Comparison of ENCODE assay signal across 10 cellular contexts in genomic region chr7:92717601-92717981, GRCh38.
A peak's percentile ranks its signal among the peaks of the same experiment; 100 is the strongest.
DNase-seq lines count a peak whose midpoint lies in the region; ATAC-seq, FAIRE-seq and TF ChIP-seq lines count a peak whose summit lies in the region.
"Had no signal": no experiment of that assay in that cellular context is flagged by ENCODE, and none has a peak within 500 bp of the region (broad histone marks: within the 10 kb centered on the region; RNA-seq: fewer than 3 reads in every experiment).

No MANE protein-coding gene starts in this region.

- H3K9ac ChIP-seq in fibroblast of lung (ENCODE audit: insufficient read depth, low read length), result no peak overlapping the region

- H3K4me3 Mint-ChIP-seq in stimulated activated effector memory CD8-positive, alpha-beta T cell treated with anti-CD3 and anti-CD28 coated beads, Interleukin-12 subunit alpha, Interleukin-12 subunit beta, amount 100 ng/mL, for 72 hours, result peak overlapping the region; percentile 56

- no peaks in the 10 kb centered on the region for H3K9me3 ChIP-seq in RWPE2 (ENCODE audit: severe bottlenecking)
- H3K9me3 ChIP-seq in fibroblast of lung (ENCODE audit: control insufficient read depth, insufficient read depth, low read depth, low read length), result no peaks in the 10 kb centered on the region

- peaks cover 33% of the 10 kb centered on the region for H3K36me3 ChIP-seq in RWPE2 (ENCODE audit: low read depth)
- H3K36me3 ChIP-seq in fibroblast of lung (ENCODE audit: control insufficient read depth, insufficient read depth, low read length), result no peaks in the 10 kb centered on the region

- H3K27ac ChIP-seq in RWPE2 (ENCODE audit: poor library complexity, severe bottlenecking) (peak overlapping the region; percentile 71), fibroblast of lung (ENCODE audit: insufficient read depth, low read length) (peak overlapping the region; percentile 87)

- DNase-seq in RWPE2 (ENCODE audit: low spot score) (no peak), fibroblast of lung (ENCODE audit: low read depth in 2 of 2) (peak in 1 of 2 donors; percentile 84), HCEC 1CT (no peak), GM19239 (ENCODE audit: insufficient read length, low spot score) (no peak), occipital lobe (lab: John Stamatoyannopoulos, UW) (no peak)
- no peak for DNase-seq in stimulated activated effector memory CD8-positive, alpha-beta T cell treated with anti-CD3 and anti-CD28 coated beads, Interleukin-12 subunit alpha, Interleukin-12 subunit beta, amount 100 ng/mL, for 72 hours (ENCODE audit: low spot score in 2 of 2)
- no peak for DNase-seq in stimulated activated CD4-positive, alpha-beta T cell treated with anti-CD3 and anti-CD28 coated beads, Interleukin-1b, Interleukin-23, amount 100 ng/mL, for 48 hours
- DNase-seq: cortex of kidney, NCI-H510A treated with DMSO at 0.1 percent for 48 hours had no signal

- no peaks in the 10 kb centered on the region for H4K20me1 ChIP-seq in fibroblast of lung (ENCODE audit: control insufficient read depth, extremely low read depth, insufficient read depth, low read length)

- H3K4me1 ChIP-seq in RWPE2 (ENCODE audit: insufficient read depth, poor library complexity, severe bottlenecking) (peaks cover 21% of the 10 kb centered on the region), fibroblast of lung (ENCODE audit: control insufficient read depth, extremely low read depth, insufficient read depth, low read length) (peaks cover 3% of the 10 kb centered on the region)

- H3K4me2 ChIP-seq in fibroblast of lung (ENCODE audit: extremely low read depth, insufficient read depth, low read length), result peak overlapping the region; percentile 85

- H3K27me3 ChIP-seq in RWPE2 (ENCODE audit: insufficient read depth, poor library complexity, severe bottlenecking) (no peaks in the 10 kb centered on the region), fibroblast of lung (ENCODE audit: control insufficient read depth, insufficient read depth, low read length) (no peaks in the 10 kb centered on the region)

- FAIRE-seq in GM19239 (lab: Jason Lieb, UNC), result no peak

- peak; percentile 6 for ATAC-seq in GM19395 (IDR thresholded peaks at IDR 0.05; ENCODE audit: unreplicated experiment)
- ATAC-seq in RWPE2 (ENCODE audit: low read depth), result peak; percentile 51
- no peak for ATAC-seq in stimulated activated effector memory CD8-positive, alpha-beta T cell treated with anti-CD3 and anti-CD28 coated beads, Interleukin-12 subunit alpha, Interleukin-12 subunit beta, amount 100 ng/mL, for 72 hours

- H3K79me2 ChIP-seq in fibroblast of lung (ENCODE audit: control insufficient read depth, insufficient read depth, low read length), result peaks cover 26% of the 10 kb centered on the region

- no peak for TF ChIP-seq CTCF in RWPE2 (IDR thresholded peaks at IDR 0.05; ENCODE audit: poor library complexity, severe bottlenecking)
- no peak for TF ChIP-seq CTCF in fibroblast of lung (conservative IDR thresholded peaks at IDR 0.05 in 1 of 2, IDR thresholded peaks at IDR 0.05 in 1 of 2; ENCODE audit: low read depth in 1 of 2, low read length in 2 of 2)

- H3K27ac Mint-ChIP-seq in stimulated activated effector memory CD8-positive, alpha-beta T cell treated with anti-CD3 and anti-CD28 coated beads, Interleukin-12 subunit alpha, Interleukin-12 subunit beta, amount 100 ng/mL, for 72 hours, result peak overlapping the region; percentile 63

- peaks cover 54% of the 10 kb centered on the region for H3K4me1 Mint-ChIP-seq in stimulated activated effector memory CD8-positive, alpha-beta T cell treated with anti-CD3 and anti-CD28 coated beads, Interleukin-12 subunit alpha, Interleukin-12 subunit beta, amount 100 ng/mL, for 72 hours

- peak overlapping the region; percentile 19 for H3K4me3 ChIP-seq in RWPE2 (ENCODE audit: severe bottlenecking)
- peak overlapping the region; percentile 21 to 58 (median 46) for H3K4me3 ChIP-seq in fibroblast of lung (replicated peaks in 1 of 4; ENCODE audit: control extremely low read depth in 1 of 4, insufficient read depth in 1 of 4, low read depth in 3 of 4, low read length in 4 of 4)

- H2AFZ ChIP-seq in fibroblast of lung (ENCODE audit: low read length), result no peak overlapping the region

- H3K9me3 Mint-ChIP-seq in stimulated activated effector memory CD8-positive, alpha-beta T cell treated with anti-CD3 and anti-CD28 coated beads, Interleukin-12 subunit alpha, Interleukin-12 subunit beta, amount 100 ng/mL, for 72 hours, result no peaks in the 10 kb centered on the region

- peaks cover 97% of the 10 kb centered on the region for H3K36me3 Mint-ChIP-seq in stimulated activated effector memory CD8-positive, alpha-beta T cell treated with anti-CD3 and anti-CD28 coated beads, Interleukin-12 subunit alpha, Interleukin-12 subunit beta, amount 100 ng/mL, for 72 hours
